In genomic region chr20:13458860-13459451, GRCh38 we compare ENCODE assay signal across 8 cellular contexts.
A peak's percentile ranks its signal among the peaks of the same experiment; 100 is the strongest.
DNase-seq lines count a peak whose midpoint lies in the region; ATAC-seq, FAIRE-seq and TF ChIP-seq lines count a peak whose summit lies in the region.

No MANE protein-coding gene starts in this region.

- H3K27ac Mint-ChIP-seq in HFFc6 = no peak overlapping the region
- no peak overlapping the region for H3K27ac Mint-ChIP-seq in activated CD8-positive, alpha-beta T cell treated with anti-CD3 and anti-CD28 coated beads for 36 hours

- intact Hi-C loops in activated CD8-positive, alpha-beta T cell treated with anti-CD3 and anti-CD28 coated beads for 36 hours (cut with micrococcal nuclease) = no loop called here

- POLR2A ChIA-PET in A549 (lab: Yijun Ruan, JAX) = no interaction called here
- POLR2A ChIA-PET in activated CD8-positive, alpha-beta T cell treated with anti-CD3 and anti-CD28 coated beads for 36 hours (lab: Charles Lee) = no interaction called here

- H3K4me1 ChIP-seq in A549 = peaks cover 8% of the 10 kb centered on the region; the same call in 2 of the 3 replicates
- no peaks in the 10 kb centered on the region for H3K4me1 ChIP-seq in effector memory CD4-positive, alpha-beta T cell (ENCODE audit: control insufficient read depth, insufficient read depth, low read length, poor library complexity, severe bottlenecking)

- H3K4me3 Mint-ChIP-seq in HFFc6 = no peak overlapping the region
- no peak overlapping the region for H3K4me3 Mint-ChIP-seq in activated CD8-positive, alpha-beta T cell treated with anti-CD3 and anti-CD28 coated beads for 36 hours

- no peak overlapping the region for H3K27ac ChIP-seq in A549
- H3K27ac ChIP-seq in effector memory CD4-positive, alpha-beta T cell (ENCODE audit: insufficient read depth, low read length, poor library complexity, severe bottlenecking) = no peak overlapping the region

- H3K27me3 ChIP-seq in effector memory CD4-positive, alpha-beta T cell (replicated peaks; ENCODE audit: control insufficient read depth, insufficient read depth, low read length, poor library complexity, severe bottlenecking) = no peaks in the 10 kb centered on the region

- CTCF ChIA-PET in A549 (lab: Yijun Ruan, JAX) = interaction anchor here (0.6 to 5.1 kb wide), 8 partner anchors 9 to 350 kb away, joined by 3 to 40 read pairs (median 4); no protein-coding TSS in a partner anchor
- CTCF ChIA-PET in activated CD8-positive, alpha-beta T cell treated with anti-CD3 and anti-CD28 coated beads for 36 hours (lab: Charles Lee) = interaction anchor here (0.7 to 3.4 kb wide), 5 partner anchors 9 to 201 kb away, joined by 3 to 25 read pairs (median 8); no protein-coding TSS in a partner anchor

- H3K9me3 Mint-ChIP-seq in HFFc6 = no peaks in the 10 kb centered on the region
- H3K9me3 Mint-ChIP-seq in activated CD8-positive, alpha-beta T cell treated with anti-CD3 and anti-CD28 coated beads for 36 hours = no peaks in the 10 kb centered on the region

- H3K4me1 Mint-ChIP-seq in HFFc6 (ENCODE audit: low read depth) = peaks cover 30% of the 10 kb centered on the region
- no peaks in the 10 kb centered on the region for H3K4me1 Mint-ChIP-seq in activated CD8-positive, alpha-beta T cell treated with anti-CD3 and anti-CD28 coated beads for 36 hours (ENCODE audit: low read depth)

- DNase-seq in A549 (ENCODE audit: low read depth in 1 of 2, low spot score in 1 of 2) (peak; percentile 41 to 59), HFFc6 (peak; percentile 17), M059J (ENCODE audit: low read depth) (peak; percentile 59), iPS-NIHi7 (ENCODE audit: extremely low spot score) (peak; percentile 63)
- DNase-seq in activated CD8-positive, alpha-beta T cell treated with anti-CD3 and anti-CD28 coated beads for 36 hours = peak; percentile 27
- DNase-seq in effector memory CD4-positive, alpha-beta T cell = no peak

- TF ChIP-seq CTCF in A549 (IDR thresholded peaks at IDR 0.05) (peak; percentile 65), GM12872 (IDR thresholded peaks at IDR 0.05; ENCODE audit: insufficient read depth, low read depth, low read length) (peak; percentile 93), HFFc6 (IDR thresholded peaks at IDR 0.05) (peak; percentile 91)
- peak; percentile 64 for TF ChIP-seq CTCF in activated CD8-positive, alpha-beta T cell treated with anti-CD3 and anti-CD28 coated beads for 36 hours (IDR thresholded peaks at IDR 0.05)

- no peak for TF ChIP-seq EP300 in A549 (IDR thresholded peaks at IDR 0.05)

- no peak overlapping the region for H3K4me3 ChIP-seq in A549
- H3K4me3 ChIP-seq in effector memory CD4-positive, alpha-beta T cell (ENCODE audit: insufficient read depth, low read depth, low read length, poor library complexity, severe bottlenecking) = no peak overlapping the region

- no peaks in the 10 kb centered on the region for H3K36me3 Mint-ChIP-seq in HFFc6 (ENCODE audit: low read depth)
- peaks cover 5% of the 10 kb centered on the region for H3K36me3 Mint-ChIP-seq in activated CD8-positive, alpha-beta T cell treated with anti-CD3 and anti-CD28 coated beads for 36 hours (ENCODE audit: low read depth)

- no peaks in the 10 kb centered on the region for H3K27me3 Mint-ChIP-seq in HFFc6 (ENCODE audit: insufficient read depth)
- H3K27me3 Mint-ChIP-seq in activated CD8-positive, alpha-beta T cell treated with anti-CD3 and anti-CD28 coated beads for 36 hours = no peaks in the 10 kb centered on the region

- H3K36me3 ChIP-seq in effector memory CD4-positive, alpha-beta T cell (ENCODE audit: control insufficient read depth, insufficient read depth, low read length) = no peaks in the 10 kb centered on the region

- WGBS in A549 (ENCODE audit: missing lambda C conversion rate) = 71% methylated on average over 3 of the region's 3 CpGs

- TF ChIP-seq POLR2A in A549 (IDR thresholded peaks at IDR 0.05; ENCODE audit: low read length) = no peak

- peak; percentile 54 to 71; a peak in 4 of 5 replicates for TF ChIP-seq RAD21 in A549 (conservative IDR thresholded peaks at IDR 0.05 in 1 of 2, IDR thresholded peaks at IDR 0.05 in 1 of 2)

- peak; percentile 98 for FAIRE-seq in A549 (lab: Jason Lieb, UNC)

- H3K9me3 ChIP-seq in A549 = no peaks in the 10 kb centered on the region
- H3K9me3 ChIP-seq in effector memory CD4-positive, alpha-beta T cell (ENCODE audit: control insufficient read depth, low read length) = no peaks in the 10 kb centered on the region

- ATAC-seq in A549 = peak; percentile 80 to 87; a peak in 5 of 6 replicates
- peak; percentile 70 for ATAC-seq in activated CD8-positive, alpha-beta T cell treated with anti-CD3 and anti-CD28 coated beads for 36 hours
- ATAC-seq in activated CD4-positive, CD25-positive, alpha-beta regulatory T cell treated with anti-CD3 and anti-CD28 coated beads, Interleukin-2, amount 50 U/mL, for 24 hours = no peak

- H3K4me2 ChIP-seq in A549 = no peak overlapping the region

TF ChIP-seq in A549, 52 proteins besides CTCF, POLR2A, EP300 and RAD21:
- TF ChIP-seq FOSL2 (IDR thresholded peaks at IDR 0.05) = no peak
- no peak for TF ChIP-seq FOSL2 (CRISPR knock-in tag; IDR thresholded peaks at IDR 0.05)
- TF ChIP-seq RCOR1 (IDR thresholded peaks at IDR 0.05; ENCODE audit: low read depth, low read length) = no peak
- TF ChIP-seq HES2 (IDR thresholded peaks at IDR 0.05) = no peak
- TF ChIP-seq EHF (CRISPR knock-in tag; IDR thresholded peaks at IDR 0.05) = no peak
- peak; percentile 43; the same call in 1 of the 3 replicates for TF ChIP-seq SMC3 (IDR thresholded peaks at IDR 0.05)
- TF ChIP-seq REST (IDR thresholded peaks at IDR 0.05) = no peak

Comparison
In these comparisons a context has a peak if more than half of its experiments do, and no peak if none do; other contexts are left out.
1. ATAC-seq: peak in A549 (2 of 2) and activated CD8-positive, alpha-beta T cell treated with anti-CD3 and anti-CD28 coated beads for 36 hours (single experiment); none in activated CD4-positive, CD25-positive, alpha-beta regulatory T cell treated with anti-CD3 and anti-CD28 coated beads, Interleukin-2, amount 50 U/mL, for 24 hours (0 of 2).
2. DNase-seq: peak in A549 (2 of 2), HFFc6 (single experiment), M059J (single experiment), activated CD8-positive, alpha-beta T cell treated with anti-CD3 and anti-CD28 coated beads for 36 hours (single experiment) and iPS-NIHi7 (single experiment); none in effector memory CD4-positive, alpha-beta T cell (0 of 3).
3. Peak in every context shown above with its lines, with median percentiles within 50 percentile points of each other: CTCF ChIP-seq.